9 cellular contexts compared by ENCODE assay signal in genomic region chr17:76867578-76868175, GRCh38. TPM values are rescaled to one million over a fixed set of nuclear protein-coding genes. Genes with fewer than 3 reads are reported as not detected.
DNase-seq lines count a peak whose midpoint lies in the region; ATAC-seq and TF ChIP-seq lines count a peak whose summit lies in the region.
"Had no signal": no experiment of that assay in that cellular context is flagged by ENCODE, and none has a peak within 500 bp of the region (broad histone marks: within the 10 kb centered on the region; RNA-seq: fewer than 3 reads in every experiment).

No MANE protein-coding gene starts in this region.

- 15 to 16% methylated on average over 20 of the region's 20 CpGs for WGBS in aorta, 2 donors

- no peak for DNase-seq in activated T-cell treated with anti-CD3 and anti-CD28 coated beads, Interleukin-2, amount 50 U/mL, for 24 hours
- no peak for DNase-seq in activated T-cell treated with anti-CD3 and anti-CD28 coated beads, Interleukin-2, amount 50 U/mL, for 1 hour
- peak; percentile 68 for DNase-seq in T1000 (lab: John Stamatoyannopoulos, UW)
- DNase-seq in fibroblast of villous mesenchyme (ENCODE audit: low read depth), result peak; percentile 39
- DNase-seq in aorta, result no peak
- DNase-seq in effector CD8-positive, alpha-beta T cell (lab: John Stamatoyannopoulos, UW), result no peak

- H3K27me3 ChIP-seq in aorta (ENCODE audit: control insufficient read depth in 1 of 2, insufficient read depth in 2 of 2, low read length in 1 of 2), result no peaks in the 10 kb centered on the region

- no peaks in the 10 kb centered on the region for H3K9me3 Mint-ChIP-seq in activated T-cell treated with anti-CD3 and anti-CD28 coated beads, Interleukin-2, amount 50 U/mL, for 24 hours
- no peaks in the 10 kb centered on the region for H3K9me3 Mint-ChIP-seq in stimulated activated memory B cell treated with anti-CD40 and anti-IgM and Interleukin-4, amounts not matched to agents 10 μg/mL and 1 μg/mL and 100 μg/mL, for 72 hours

- H3K4me3 Mint-ChIP-seq in activated T-cell treated with anti-CD3 and anti-CD28 coated beads, Interleukin-2, amount 50 U/mL, for 24 hours, result peak overlapping the region; percentile 45
- H3K4me3 Mint-ChIP-seq in stimulated activated memory B cell treated with anti-CD40 and anti-IgM and Interleukin-4, amounts not matched to agents 10 μg/mL and 1 μg/mL and 100 μg/mL, for 72 hours, result peak overlapping the region; percentile 70

- peaks cover 12% of the 10 kb centered on the region for H3K4me1 Mint-ChIP-seq in activated T-cell treated with anti-CD3 and anti-CD28 coated beads, Interleukin-2, amount 50 U/mL, for 24 hours (ENCODE audit: low read depth)
- H3K4me1 Mint-ChIP-seq in stimulated activated memory B cell treated with anti-CD40 and anti-IgM and Interleukin-4, amounts not matched to agents 10 μg/mL and 1 μg/mL and 100 μg/mL, for 72 hours, result peaks cover 10% of the 10 kb centered on the region

- no peak overlapping the region for H3K27ac Mint-ChIP-seq in activated T-cell treated with anti-CD3 and anti-CD28 coated beads, Interleukin-2, amount 50 U/mL, for 24 hours
- H3K27ac Mint-ChIP-seq in stimulated activated memory B cell treated with anti-CD40 and anti-IgM and Interleukin-4, amounts not matched to agents 10 μg/mL and 1 μg/mL and 100 μg/mL, for 72 hours, result peak overlapping the region; percentile 50

- no peak overlapping the region for H3K27ac ChIP-seq in aorta (ENCODE audit: low read depth in 1 of 2, low read length in 2 of 2)
- H3K27ac ChIP-seq: SK-N-MC had no signal

- no peaks in the 10 kb centered on the region for H3K36me3 ChIP-seq in aorta (ENCODE audit: control insufficient read depth in 1 of 2, insufficient read depth in 2 of 2, low read length in 1 of 2)

- H3K27me3 Mint-ChIP-seq in activated T-cell treated with anti-CD3 and anti-CD28 coated beads, Interleukin-2, amount 50 U/mL, for 24 hours, result peaks cover 40% of the 10 kb centered on the region
- peaks cover 71% of the 10 kb centered on the region for H3K27me3 Mint-ChIP-seq in stimulated activated memory B cell treated with anti-CD40 and anti-IgM and Interleukin-4, amounts not matched to agents 10 μg/mL and 1 μg/mL and 100 μg/mL, for 72 hours

- intact Hi-C loops in aorta (cut with DNase I), result loop anchor here (2.0 kb wide), 3 partner anchors 189 to 199 kb away; no protein-coding TSS in a partner anchor

- no peaks in the 10 kb centered on the region for H3K4me1 ChIP-seq in aorta (ENCODE audit: control insufficient read depth in 1 of 2, insufficient read depth in 2 of 2, low read length in 2 of 2)

- ATAC-seq in stimulated activated memory B cell treated with anti-CD40 and anti-IgM and Interleukin-4, amounts not matched to agents 10 μg/mL and 1 μg/mL and 100 μg/mL, for 72 hours, result no peak
- no peak for ATAC-seq in aorta (ENCODE audit: low FRiP score)
- no peak for ATAC-seq in HG02588 (IDR thresholded peaks at IDR 0.05; ENCODE audit: unreplicated experiment)

- H3K4me3 ChIP-seq in fibroblast of villous mesenchyme (ENCODE audit: low read depth, low read length), result peak overlapping the region; percentile 23
- H3K4me3 ChIP-seq in aorta (ENCODE audit: low read length in 2 of 2), result no peak overlapping the region
- H3K4me3 ChIP-seq: SK-N-MC had no signal

- no peaks in the 10 kb centered on the region for H3K36me3 Mint-ChIP-seq in activated T-cell treated with anti-CD3 and anti-CD28 coated beads, Interleukin-2, amount 50 U/mL, for 24 hours (ENCODE audit: low read depth)
- H3K36me3 Mint-ChIP-seq in stimulated activated memory B cell treated with anti-CD40 and anti-IgM and Interleukin-4, amounts not matched to agents 10 μg/mL and 1 μg/mL and 100 μg/mL, for 72 hours, result no peaks in the 10 kb centered on the region

- TF ChIP-seq CTCF in fibroblast of villous mesenchyme (IDR thresholded peaks at IDR 0.05; ENCODE audit: insufficient read depth, low read depth, low read length), result no peak

- H3K9me3 ChIP-seq in aorta (ENCODE audit: control insufficient read depth, low read length), result no peaks in the 10 kb centered on the region

RNA-seq across cellular contexts. Expression of gene MGAT5B, which starts 0.5 kb away (rescaled TPM):
- 0.32 and 0.43 TPM in 2 replicates for total RNA-seq in fibroblast of villous mesenchyme
- under 1 TPM; 0.51 to 0.55 TPM for total RNA-seq in aorta
- not detected for polyA plus RNA-seq in aorta

Comparison
In these comparisons a context has a peak if more than half of its experiments do, and no peak if none do; other contexts are left out.
1. DNase-seq: peak in T1000 (single experiment) and fibroblast of villous mesenchyme (single experiment); none in activated T-cell treated with anti-CD3 and anti-CD28 coated beads, Interleukin-2, amount 50 U/mL, for 24 hours (single experiment), activated T-cell treated with anti-CD3 and anti-CD28 coated beads, Interleukin-2, amount 50 U/mL, for 1 hour (single experiment), aorta (0 of 2) and effector CD8-positive, alpha-beta T cell (single experiment).